ENCODE assay signal across 27 cellular contexts in genomic region chr14:31167032-31167431, GRCh38.
"Had no signal": no experiment of that assay in that cellular context is flagged by ENCODE, and none has a peak within 500 bp of the region (broad histone marks: within the 10 kb centered on the region; RNA-seq: fewer than 3 reads in every experiment).

No MANE protein-coding gene starts in this region.

- H3K4me1 Mint-ChIP-seq: activated naive CD8-positive, alpha-beta T cell treated with anti-CD3 and anti-CD28 coated beads for 36 hours; brain; mesothelial cell of epicardium; nephron progenitor cell had no signal

- H3K27me3 ChIP-seq: adrenal gland, hepatocyte, neutrophil, spleen had no signal

- FAIRE-seq: endothelial cell of umbilical vein, TTC549 had no signal

- H3K4me2 ChIP-seq: hepatocyte had no signal

- ATAC-seq: activated CD4-positive, CD25-positive, alpha-beta regulatory T cell treated with anti-CD3 and anti-CD28 coated beads, Interleukin-2, amount 50 U/mL, for 24 hours; esophagus mucosa; T-cell had no signal

- H3K27ac Mint-ChIP-seq: activated naive CD4-positive, alpha-beta T cell treated with anti-CD3 and anti-CD28 coated beads for 36 hours; activated naive CD8-positive, alpha-beta T cell treated with anti-CD3 and anti-CD28 coated beads for 36 hours; activated T-helper 1 cell treated with anti-CD3 and anti-CD28 coated beads, Interleukin-12 subunit alpha, Interleukin-12 subunit beta, Interleukin-2, Interleukin-4 antibody, amounts not matched to agents 30 ng/mL and 10 ng/mL and 1 ng/mL, durations not matched to agents 14 hours and 24 hours and 36 hours; mesothelial cell of epicardium; nephron progenitor cell; T-cell had no signal

- H3K4me3 Mint-ChIP-seq: activated naive CD4-positive, alpha-beta T cell treated with anti-CD3 and anti-CD28 coated beads for 36 hours; activated naive CD8-positive, alpha-beta T cell treated with anti-CD3 and anti-CD28 coated beads for 36 hours; activated T-helper 1 cell treated with anti-CD3 and anti-CD28 coated beads, Interleukin-12 subunit alpha, Interleukin-12 subunit beta, Interleukin-2, Interleukin-4 antibody, amounts not matched to agents 30 ng/mL and 10 ng/mL and 1 ng/mL, durations not matched to agents 14 hours and 24 hours and 36 hours; brain; mesothelial cell of epicardium; naive B cell; nephron progenitor cell; T-cell had no signal

- H3K9me3 Mint-ChIP-seq: activated naive CD4-positive, alpha-beta T cell treated with anti-CD3 and anti-CD28 coated beads for 36 hours; activated naive CD8-positive, alpha-beta T cell treated with anti-CD3 and anti-CD28 coated beads for 36 hours; activated T-helper 1 cell treated with anti-CD3 and anti-CD28 coated beads, Interleukin-12 subunit alpha, Interleukin-12 subunit beta, Interleukin-2, Interleukin-4 antibody, amounts not matched to agents 30 ng/mL and 10 ng/mL and 1 ng/mL, durations not matched to agents 14 hours and 24 hours and 36 hours; brain; mesothelial cell of epicardium; naive B cell; nephron progenitor cell; T-cell had no signal

- DNase-seq: activated CD4-positive, alpha-beta T cell treated with anti-CD3 and anti-CD28 coated beads for 48 hours; activated CD4-positive, alpha-beta T cell treated with anti-CD3 and anti-CD28 coated beads, Interleukin-2, amount 50 U/mL, for 48 hours; activated CD8-positive, alpha-beta memory T cell treated with anti-CD3 and anti-CD28 coated beads, Interleukin-2, amount 50 U/mL, for 4 hours; activated effector memory CD4-positive, alpha-beta T cell treated with anti-CD3 and anti-CD28 coated beads, Interleukin-2, amount 50 U/mL, for 16 hours; activated naive CD4-positive, alpha-beta T cell treated with anti-CD3 and anti-CD28 coated beads for 36 hours; activated naive CD8-positive, alpha-beta T cell treated with anti-CD3 and anti-CD28 coated beads for 36 hours; activated T-cell treated with anti-CD3 and anti-CD28 coated beads, Interleukin-2, amount 50 U/mL, for 1 hour; adrenal gland; aorta; foreskin melanocyte; islet precursor cell; left ventricle myocardium superior; naive B cell; nephron progenitor cell; spleen; stimulated activated naive CD4-positive, alpha-beta T cell; T-cell; WERI-Rb-1 had no signal

- H3K4me3 ChIP-seq: adrenal gland, hepatocyte, spleen had no signal

- H3K9me3 ChIP-seq: adrenal gland, neutrophil, spleen had no signal

- H3K27ac ChIP-seq: hepatocyte, neutrophil, WERI-Rb-1 had no signal

- H3K27me3 Mint-ChIP-seq: activated naive CD8-positive, alpha-beta T cell treated with anti-CD3 and anti-CD28 coated beads for 36 hours; brain; naive B cell; T-cell had no signal
